27 cellular contexts compared by ENCODE assay signal in the genomic region with DNA sequence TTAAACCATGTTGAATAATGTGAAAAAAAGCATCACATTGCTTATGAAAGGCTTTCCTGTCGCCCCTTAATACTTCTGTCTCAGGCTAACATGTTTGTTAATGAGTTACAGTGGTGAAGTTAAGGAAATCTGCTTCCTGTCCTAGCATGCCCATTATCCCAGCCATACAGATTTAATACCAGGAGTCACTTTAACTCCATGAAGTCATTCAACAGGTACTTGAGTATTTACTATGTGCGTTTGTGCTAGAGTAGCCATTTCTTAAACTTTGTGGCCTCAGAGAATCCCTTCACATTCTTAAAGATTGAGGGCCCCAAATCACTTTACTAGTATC. TPM values are rescaled to one million over a fixed set of nuclear protein-coding genes. Genes with fewer than 3 reads are reported as not detected.
DNase-seq lines count a peak whose midpoint lies in the region; ATAC-seq, FAIRE-seq and TF ChIP-seq lines count a peak whose summit lies in the region.
"Had no signal": no experiment of that assay in that cellular context is flagged by ENCODE, and none has a peak within 500 bp of the region (broad histone marks: within the 10 kb centered on the region; RNA-seq: fewer than 3 reads in every experiment).

No MANE protein-coding gene starts in this region.

- no peak for TF ChIP-seq RAD21 in K562 (CRISPR knock-in tag; conservative IDR thresholded peaks at IDR 0.05 in 1 of 2, IDR thresholded peaks at IDR 0.05 in 1 of 2)

- in situ Hi-C loops in K562 (cut with MboI): no loop called here

- H3F3A ChIP-seq in GM23338 (replicated peaks; ENCODE audit: low read depth): peaks cover 34% of the 10 kb centered on the region; the same call in 1 of the 2 replicates

- H3K4me3 ChIP-seq in GM23338 (no peak overlapping the region), K562 (no peak overlapping the region)
- H3K4me3 ChIP-seq: A549, PC-9, psoas muscle, SJSA1, uterus had no signal

- H3K4me1 ChIP-seq in GM23338 (ENCODE audit: insufficient read depth): no peaks in the 10 kb centered on the region
- no peaks in the 10 kb centered on the region for H3K4me1 ChIP-seq in K562 (replicated peaks in 1 of 2; ENCODE audit: control insufficient read depth in 2 of 2, insufficient read depth in 2 of 2, low read length in 2 of 2)
- H3K4me1 ChIP-seq: uterus had no signal

- peak; percentile 3; the same call in 1 of the 2 replicates for TF ChIP-seq POLR2A in K562 (conservative IDR thresholded peaks at IDR 0.05)

- no peak for TF ChIP-seq EP300 in K562 (IDR thresholded peaks at IDR 0.05; ENCODE audit: low read length)

- no peak for FAIRE-seq in K562 (lab: Jason Lieb, UNC)
- FAIRE-seq: A549, endometrium, G401.6, GM19239, kidney had no signal

- H3K36me3 Mint-ChIP-seq in activated CD4-positive, alpha-beta T cell treated with anti-CD3 and anti-CD28 coated beads, Interleukin-2, amount 10 ng/mL, durations not matched to agents 24 days and 14 days (ENCODE audit: low read depth): peaks cover 66% of the 10 kb centered on the region
- H3K36me3 Mint-ChIP-seq in GM23338 (ENCODE audit: low read depth): peaks cover 95% of the 10 kb centered on the region
- peaks cover 71% of the 10 kb centered on the region for H3K36me3 Mint-ChIP-seq in nephron progenitor cell (ENCODE audit: low read depth)

- H3K9ac ChIP-seq in K562 (ENCODE audit: insufficient read depth in 1 of 2, low read depth in 2 of 2, low read length in 2 of 2): no peak overlapping the region

- no peaks in the 10 kb centered on the region for H3K9me1 ChIP-seq in K562 (ENCODE audit: control insufficient read depth, insufficient read depth, low read length)

- intact Hi-C loops in activated CD4-positive, alpha-beta T cell treated with anti-CD3 and anti-CD28 coated beads, Interleukin-2, amount 10 ng/mL, durations not matched to agents 24 days and 14 days (cut with micrococcal nuclease): no loop called here
- intact Hi-C loops in K562 (cut with micrococcal nuclease): loop anchor here (5.0 kb wide), 1 partner anchor 35 kb away; no protein-coding TSS in a partner anchor

- POLR2A ChIA-PET in K562 (lab: Yijun Ruan, JAX): interaction anchor here (1.5 to 1.8 kb wide), 2 partner anchors 10 to 15 kb away, joined by 3 to 12 read pairs; a partner anchor contains a TSS

- H4K20me1 ChIP-seq in GM23338 (replicated peaks; ENCODE audit: insufficient read depth): peaks cover 15% of the 10 kb centered on the region
- no peaks in the 10 kb centered on the region; the same call in 1 of the 2 replicates for H4K20me1 ChIP-seq in K562 (replicated peaks; ENCODE audit: control insufficient read depth, insufficient read depth, low read length)

- no peak for DNase-seq in activated CD4-positive, alpha-beta T cell treated with anti-CD3 and anti-CD28 coated beads, Interleukin-2, amount 10 ng/mL, durations not matched to agents 24 days and 14 days
- DNase-seq in activated CD4-positive, alpha-beta T cell treated with anti-CD3 and anti-CD28 coated beads, Interleukin-2, amount 50 U/mL, for 4 hours: no peak
- DNase-seq in GM23338 (ENCODE audit: low spot score) (no peak), K562 (ENCODE audit: extremely low read depth in 1 of 4, low spot score in 3 of 4) (no peak), nephron progenitor cell (no peak), Ammon's horn (ENCODE audit: low spot score) (no peak), foreskin melanocyte (no peak)
- DNase-seq: activated B cell treated with CpG ODN at 0.5 μM for 24 hours; activated CD8-positive, alpha-beta memory T cell treated with anti-CD3 and anti-CD28 coated beads, Interleukin-2, amount 50 U/mL, for 4 hours; C1 segment of cervical spinal cord; HCEC 1CT; hypothalamus; kidney; naive B cell; NCI-H82; PC-9; psoas muscle; stimulated activated CD4-positive, alpha-beta T cell treated with anti-CD3 and anti-CD28 coated beads, Interleukin-4, amount 100 ng/mL, for 24 hours; uterus had no signal

- peaks cover 23% of the 10 kb centered on the region for H3K4me1 Mint-ChIP-seq in activated CD4-positive, alpha-beta T cell treated with anti-CD3 and anti-CD28 coated beads, Interleukin-2, amount 10 ng/mL, durations not matched to agents 24 days and 14 days
- H3K4me1 Mint-ChIP-seq in GM23338 (peaks cover 4% of the 10 kb centered on the region), nephron progenitor cell (peaks cover 2% of the 10 kb centered on the region)

- no peaks in the 10 kb centered on the region for H3K9me3 ChIP-seq in K562 (replicated peaks; ENCODE audit: control insufficient read depth, insufficient read depth, low read depth, low read length)
- H3K9me3 ChIP-seq: A549, psoas muscle, SJSA1, uterus had no signal

- H3K27me3 ChIP-seq in GM23338 (ENCODE audit: insufficient read depth) (no peaks in the 10 kb centered on the region), K562 (ENCODE audit: control insufficient read depth in 2 of 2, insufficient read depth in 2 of 2, low read length in 2 of 2) (no peaks in the 10 kb centered on the region)
- H3K27me3 ChIP-seq: SJSA1, uterus had no signal

- H3K27me3 Mint-ChIP-seq in activated CD4-positive, alpha-beta T cell treated with anti-CD3 and anti-CD28 coated beads, Interleukin-2, amount 10 ng/mL, durations not matched to agents 24 days and 14 days: no peaks in the 10 kb centered on the region
- peaks cover 2% of the 10 kb centered on the region for H3K27me3 Mint-ChIP-seq in GM23338 (ENCODE audit: insufficient read depth, low read depth, poor library complexity)
- H3K27me3 Mint-ChIP-seq in nephron progenitor cell (ENCODE audit: low read depth, poor library complexity): no peaks in the 10 kb centered on the region
- H3K27me3 Mint-ChIP-seq: activated B cell treated with CpG ODN at 0.5 μM for 24 hours, IgD-negative memory B cell, naive B cell had no signal

- H3K27ac ChIP-seq in GM23338 (ENCODE audit: low read depth) (peak overlapping the region; percentile 75), K562 (ENCODE audit: extremely low read depth, low read depth, low read length) (peak overlapping the region; percentile 27; the same call in 2 of the 3 replicates)
- H3K27ac ChIP-seq: A549, PC-9, psoas muscle, SJSA1, uterus had no signal

- TF ChIP-seq CTCF in GM23338 (conservative IDR thresholded peaks at IDR 0.05; ENCODE audit: low read depth in 2 of 2) (no peak), K562 (IDR thresholded peaks at IDR 0.05 in 2 of 3, conservative IDR thresholded peaks at IDR 0.05 in 1 of 3; ENCODE audit: insufficient read depth in 2 of 3, low read depth in 1 of 3, low read length in 3 of 3) (no peak), nephron progenitor cell (IDR thresholded peaks at IDR 0.05) (no peak)

- H2AFZ ChIP-seq in GM23338 (no peak overlapping the region), K562 (ENCODE audit: low read depth, low read length) (no peak overlapping the region)
- H2AFZ ChIP-seq: PC-9 had no signal

- H3K4me2 ChIP-seq in GM23338 (no peak overlapping the region), K562 (ENCODE audit: insufficient read depth, low read length) (no peak overlapping the region)
- H3K4me2 ChIP-seq: A549, PC-9 had no signal

- ATAC-seq in GM23338: no peak
- ATAC-seq in K562: peak; percentile 17
- no peak for ATAC-seq in HG03439 (IDR thresholded peaks at IDR 0.05; ENCODE audit: unreplicated experiment)
- ATAC-seq: A549, psoas muscle had no signal

- no peaks in the 10 kb centered on the region for H3K9me2 ChIP-seq in GM23338 (ENCODE audit: insufficient read depth)

- peak overlapping the region; percentile 8 for H3K27ac Mint-ChIP-seq in activated CD4-positive, alpha-beta T cell treated with anti-CD3 and anti-CD28 coated beads, Interleukin-2, amount 10 ng/mL, durations not matched to agents 24 days and 14 days
- H3K27ac Mint-ChIP-seq in GM23338 (no peak overlapping the region; the same call in 1 of the 2 replicates), nephron progenitor cell (peak overlapping the region; percentile 58)

- no TSS peak for BruUV-seq in K562 (replicated peaks; lab: Mats Ljungman, UMichigan)

- H3K79me2 ChIP-seq in GM23338 (replicated peaks; ENCODE audit: insufficient read depth) (peaks cover 31% of the 10 kb centered on the region), K562 (ENCODE audit: control insufficient read depth, insufficient read depth, low read length) (peaks cover 43% of the 10 kb centered on the region)

- CTCF ChIA-PET in K562 (lab: Yijun Ruan, JAX; ENCODE audit: low intra/inter-chr PET ratio): no interaction called here

- H3K4me3 Mint-ChIP-seq in activated CD4-positive, alpha-beta T cell treated with anti-CD3 and anti-CD28 coated beads, Interleukin-2, amount 10 ng/mL, durations not matched to agents 24 days and 14 days: no peak overlapping the region
- H3K4me3 Mint-ChIP-seq in GM23338: no peak overlapping the region
- no peak overlapping the region for H3K4me3 Mint-ChIP-seq in nephron progenitor cell
- H3K4me3 Mint-ChIP-seq: activated B cell treated with CpG ODN at 0.5 μM for 24 hours; IgD-negative memory B cell; naive B cell; T-helper 2 cell treated with Interferon-gamma antibody and Interleukin-4, amounts not matched to agents 5 μg/mL and 100 μg/mL, for 36 hours had no signal

- H3K36me3 ChIP-seq in GM23338 (ENCODE audit: insufficient read depth): peaks cover 45% of the 10 kb centered on the region
- peaks cover 97% of the 10 kb centered on the region for H3K36me3 ChIP-seq in K562 (ENCODE audit: control insufficient read depth, insufficient read depth, low read length)
- H3K36me3 ChIP-seq: uterus had no signal

- H3K9me3 Mint-ChIP-seq in activated CD4-positive, alpha-beta T cell treated with anti-CD3 and anti-CD28 coated beads, Interleukin-2, amount 10 ng/mL, durations not matched to agents 24 days and 14 days: no peaks in the 10 kb centered on the region
- no peaks in the 10 kb centered on the region for H3K9me3 Mint-ChIP-seq in GM23338
- H3K9me3 Mint-ChIP-seq in nephron progenitor cell: no peaks in the 10 kb centered on the region
- H3K9me3 Mint-ChIP-seq: activated B cell treated with CpG ODN at 0.5 μM for 24 hours; IgD-negative memory B cell; naive B cell; T-helper 2 cell treated with Interferon-gamma antibody and Interleukin-4, amounts not matched to agents 5 μg/mL and 100 μg/mL, for 36 hours had no signal

- WGBS in K562 (ENCODE audit: insufficient coverage, low coverage, missing lambda C conversion rate): 89% methylated on average over 2 of the region's 2 CpGs

RNA-seq across cellular contexts. Expression of a gene that starts 10.1 kb away (rescaled TPM):
- total RNA-seq in activated CD4-positive, alpha-beta T cell treated with anti-CD3 and anti-CD28 coated beads, Interleukin-2, amount 10 ng/mL, durations not matched to agents 24 days and 14 days: 152 and 164 TPM in 2 replicates
- 140 and 172 TPM in 2 replicates for total RNA-seq in GM23338 (2014; rRNA removed; shearing (Covaris generic))
- polyA plus RNA-seq in GM23338 (2016; fragmentation: Nextera tagmentation; extraction: Ambion mirVana) (132 and 143 TPM in 2 replicates), K562 (2011; rRNA removed) (106 and 130 TPM in 2 replicates), K562 (2014; fragmentation: Illumina TruSeq; extraction: Trizol) (108 and 128 TPM in 2 replicates), K562 (2014; fragmentation: Nextera tagmentation; extraction: Ambion mirVana) (10 to 100 TPM; 20.8 to 38.8 TPM), K562 (2014; rRNA removed) (65.4 and 69.1 TPM in 2 replicates)
- 501 and 1,010 TPM in 2 replicates for total RNA-seq in K562 (2011; cell fraction: chromatin; rRNA removed; ENCODE audit: low replicate concordance)
- 231 and 322 TPM in 2 replicates for total RNA-seq in K562 (2011; cell fraction: nucleolus; rRNA removed)
- total RNA-seq in K562 (2011; cell fraction: nucleoplasm; rRNA removed): 405 and 463 TPM in 2 replicates
- total RNA-seq in K562 (2014; rRNA removed) (60.9 and 61.4 TPM in 2 replicates), K562 (2014; rRNA removed; fragmentation: Illumina TruSeq; extraction: Trizol) (87.2 and 97.1 TPM in 2 replicates), K562 (2015; rRNA removed; fragmentation: Illumina TruSeq; extraction: Trizol) (80.3 and 92.2 TPM in 2 replicates), K562 (2021) (118 and 135 TPM in 2 replicates)
- polyA plus RNA-seq in K562 (2011; cell fraction: cytosol; rRNA removed): 46.5 and 86.7 TPM in 2 replicates
- polyA plus RNA-seq in K562 (2011; cell fraction: nucleus; rRNA removed): 413 and 458 TPM in 2 replicates
- polyA plus RNA-seq in K562 (2012): 98.7 and 112 TPM in 2 replicates
- polyA minus RNA-seq in K562 (2011; rRNA and poly(A)+ RNA removed): 199 and 230 TPM in 2 replicates
- polyA minus RNA-seq in K562 (2011; cell fraction: cytosol; rRNA and poly(A)+ RNA removed): 98.0 and 118 TPM in 2 replicates
- polyA minus RNA-seq in K562 (2011; cell fraction: nucleus; rRNA and poly(A)+ RNA removed): 188 and 330 TPM in 2 replicates

RNA-seq across cellular contexts. Expression of a gene that starts 24.4 kb away (rescaled TPM):
- total RNA-seq in activated CD4-positive, alpha-beta T cell treated with anti-CD3 and anti-CD28 coated beads, Interleukin-2, amount 10 ng/mL, durations not matched to agents 24 days and 14 days: 58.6 and 64.2 TPM in 2 replicates
- 30.1 and 37.3 TPM in 2 replicates for total RNA-seq in GM23338 (2014; rRNA removed; shearing (Covaris generic))
- polyA plus RNA-seq in GM23338 (2016; fragmentation: Nextera tagmentation; extraction: Ambion mirVana): 45.2 and 54.1 TPM in 2 replicates
- 65.1 and 119 TPM in 2 replicates for total RNA-seq in K562 (2011; cell fraction: chromatin; rRNA removed; ENCODE audit: low replicate concordance)
- 39.5 and 43.0 TPM in 2 replicates for total RNA-seq in K562 (2011; cell fraction: nucleolus; rRNA removed)
- 58.4 and 80.8 TPM in 2 replicates for total RNA-seq in K562 (2011; cell fraction: nucleoplasm; rRNA removed)
- 74.6 and 75.5 TPM in 2 replicates for total RNA-seq in K562 (2014; rRNA removed)
- 125 and 131 TPM in 2 replicates for total RNA-seq in K562 (2014; rRNA removed; fragmentation: Illumina TruSeq; extraction: Trizol)
- total RNA-seq in K562 (2015; rRNA removed; fragmentation: Illumina TruSeq; extraction: Trizol): 111 and 113 TPM in 2 replicates
- total RNA-seq in K562 (2021): 106 and 114 TPM in 2 replicates
- 115 and 132 TPM in 2 replicates for polyA plus RNA-seq in K562 (2011; rRNA removed)
- 37.6 and 59.9 TPM in 2 replicates for polyA plus RNA-seq in K562 (2011; cell fraction: cytosol; rRNA removed)
- 49.9 and 51.8 TPM in 2 replicates for polyA plus RNA-seq in K562 (2011; cell fraction: nucleus; rRNA removed)
- 85.6 and 109 TPM in 2 replicates for polyA plus RNA-seq in K562 (2012)
- polyA plus RNA-seq in K562 (2014; fragmentation: Illumina TruSeq; extraction: Trizol): 102 and 118 TPM in 2 replicates
- polyA plus RNA-seq in K562 (2014; fragmentation: Nextera tagmentation; extraction: Ambion mirVana): 10 to 100 TPM; 58.3 to 78.1 TPM
- polyA plus RNA-seq in K562 (2014; rRNA removed): 83.9 and 99.5 TPM in 2 replicates
- 305 and 319 TPM in 2 replicates for polyA minus RNA-seq in K562 (2011; rRNA and poly(A)+ RNA removed)
- 40.5 and 64.5 TPM in 2 replicates for polyA minus RNA-seq in K562 (2011; cell fraction: cytosol; rRNA and poly(A)+ RNA removed)
- 30.8 and 37.4 TPM in 2 replicates for polyA minus RNA-seq in K562 (2011; cell fraction: nucleus; rRNA and poly(A)+ RNA removed)
